14 cellular contexts compared by ENCODE assay signal in the genomic region with DNA sequence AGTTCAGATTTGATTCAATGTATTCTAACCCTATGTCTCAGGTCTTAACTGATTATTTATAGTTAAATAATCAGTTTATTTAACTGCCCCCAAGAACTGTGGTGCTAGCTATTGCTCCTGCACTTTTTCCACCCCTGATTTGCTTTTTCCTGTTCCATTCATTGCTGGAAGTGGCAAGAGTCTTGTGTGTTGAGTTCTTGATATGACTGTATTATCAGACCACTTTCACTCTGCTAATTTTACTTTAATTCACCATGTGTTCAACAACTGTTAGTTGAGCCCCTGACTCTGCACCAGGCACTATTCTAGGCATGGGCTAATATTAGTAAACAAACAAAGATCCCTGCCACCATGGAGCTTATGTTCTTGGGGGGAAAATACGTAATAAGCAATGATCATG. TPM values are rescaled to one million over a fixed set of nuclear protein-coding genes. Genes with fewer than 3 reads are reported as not detected.
DNase-seq lines count a peak whose midpoint lies in the region; ATAC-seq and TF ChIP-seq lines count a peak whose summit lies in the region.
"Had no signal": no experiment of that assay in that cellular context is flagged by ENCODE, and none has a peak within 500 bp of the region (broad histone marks: within the 10 kb centered on the region; RNA-seq: fewer than 3 reads in every experiment).

No MANE protein-coding gene starts in this region.

- no peak overlapping the region for H3K9ac ChIP-seq in DND-41 (ENCODE audit: low read depth, low read length)

- H3K27me3 Mint-ChIP-seq in progenitor cell of endocrine pancreas: no peaks in the 10 kb centered on the region

- peak overlapping the region; percentile 57 for H3K27ac Mint-ChIP-seq in progenitor cell of endocrine pancreas
- H3K27ac Mint-ChIP-seq: CD8-positive, alpha-beta T cell had no signal

- H3K36me3 ChIP-seq in DND-41 (ENCODE audit: insufficient read depth, low read length) (no peaks in the 10 kb centered on the region), Panc1 (ENCODE audit: control insufficient read depth, insufficient read depth, low read length) (no peaks in the 10 kb centered on the region)
- H3K36me3 ChIP-seq: BE2C had no signal

- H3K4me3 Mint-ChIP-seq in progenitor cell of endocrine pancreas (ENCODE audit: low read depth): no peak overlapping the region
- H3K4me3 Mint-ChIP-seq: CD8-positive, alpha-beta T cell; HFFc6 had no signal

- H3K36me3 Mint-ChIP-seq in progenitor cell of endocrine pancreas (ENCODE audit: insufficient read depth): no peaks in the 10 kb centered on the region
- H3K36me3 Mint-ChIP-seq: CD8-positive, alpha-beta T cell had no signal

- POLR2A ChIA-PET in Panc1 (lab: Charles Lee): no interaction called here

- no peaks in the 10 kb centered on the region for H3K9me3 ChIP-seq in DND-41 (ENCODE audit: insufficient read depth, low read length, severe bottlenecking)
- H3K9me3 ChIP-seq in Panc1 (ENCODE audit: control insufficient read depth, insufficient read depth, low read depth, low read length): no peaks in the 10 kb centered on the region
- H3K9me3 ChIP-seq: BE2C had no signal

- no peaks in the 10 kb centered on the region for H3K9me3 Mint-ChIP-seq in progenitor cell of endocrine pancreas (ENCODE audit: low read depth)
- H3K9me3 Mint-ChIP-seq: CD8-positive, alpha-beta T cell; HFFc6 had no signal

- peaks cover 19% of the 10 kb centered on the region for H3K4me1 Mint-ChIP-seq in progenitor cell of endocrine pancreas (ENCODE audit: low read depth)

- DNase-seq in DND-41 (no peak), Panc1 (ENCODE audit: low read depth, low spot score) (no peak), dorsolateral prefrontal cortex (no peak), progenitor cell of endocrine pancreas (ENCODE audit: low spot score, unreplicated experiment) (no peak), sciatic nerve (ENCODE audit: low spot score) (no peak), T-helper 9 cell (no peak)
- DNase-seq: BE2C; CD8-positive, alpha-beta T cell; NCI-H1105; NCI-H1694 treated with DMSO at 0.1 percent for 48 hours; PC-9; Right ventricle myocardium superior had no signal

- TF ChIP-seq CTCF in DND-41 (IDR thresholded peaks at IDR 0.05; ENCODE audit: borderline replicate concordance, extremely low read depth, low read length, poor library complexity, severe bottlenecking): no peak
- no peak for TF ChIP-seq CTCF in Panc1 (IDR thresholded peaks at IDR 0.05)
- no peak for TF ChIP-seq CTCF in dorsolateral prefrontal cortex (IDR thresholded peaks at IDR 0.05 in 54 of 56, conservative IDR thresholded peaks at IDR 0.05 in 2 of 56; ENCODE audit: low read depth in 1 of 56, partially characterized antibody in 56 of 56)
- no peak for TF ChIP-seq CTCF in progenitor cell of endocrine pancreas (IDR thresholded peaks at IDR 0.05; ENCODE audit: unreplicated experiment)

- H3K4me1 ChIP-seq in DND-41 (ENCODE audit: insufficient read depth, low read length): peaks cover 24% of the 10 kb centered on the region
- H3K4me1 ChIP-seq in Panc1 (ENCODE audit: control insufficient read depth, insufficient read depth, low read length): peaks cover 4% of the 10 kb centered on the region; the same call in 1 of the 2 replicates

- H3K79me2 ChIP-seq in DND-41 (ENCODE audit: insufficient read depth, low read length): peaks cover 10% of the 10 kb centered on the region; the same call in 1 of the 2 replicates

- H3K27ac ChIP-seq in DND-41 (ENCODE audit: low read length): no peak overlapping the region; the same call in 1 of the 2 replicates
- H3K27ac ChIP-seq in Panc1 (ENCODE audit: low read length): 0 out of 2 replicates have a peak overlapping the region, but pooled peaks have one; percentile 6
- H3K27ac ChIP-seq in dorsolateral prefrontal cortex: peak overlapping the region in 44 of 59 donors; percentile 5 to 96 (median 82)
- H3K27ac ChIP-seq: PC-9 had no signal

- intact Hi-C loops in Panc1 (cut with micrococcal nuclease; ENCODE audit: unreplicated experiment) (no loop called here), dorsolateral prefrontal cortex (cut with DNase I) (no loop called here), sciatic nerve (cut with DNase I) (loop anchor here (5.0 kb wide), 1 partner anchor 1322 kb away; no protein-coding TSS in a partner anchor)

- CTCF ChIA-PET in Panc1 (lab: Charles Lee): interaction anchor here (0.5 to 0.7 kb wide), 2 partner anchors 197 to 572 kb away, joined by 3 to 7 read pairs; no protein-coding TSS in a partner anchor

- no TSS peak for BruUV-seq in Panc1 (replicated peaks; lab: Mats Ljungman, UMichigan)

- H3K4me3 ChIP-seq in DND-41 (ENCODE audit: low read depth in 1 of 2, low read length in 2 of 2) (no peak overlapping the region), Panc1 (ENCODE audit: low read depth in 2 of 2, low read length in 2 of 2) (no peak overlapping the region), dorsolateral prefrontal cortex (no peak overlapping the region)
- H3K4me3 ChIP-seq: PC-9 had no signal

- in situ Hi-C loops in Panc1 (cut with HindIII; ENCODE audit: low pct_unique_long_range_greater_than_20kb, low sequenced_read_pairs): no loop called here

- 0 out of 2 replicates have a peak overlapping the region, but pooled peaks have one; percentile 16 for H3K4me2 ChIP-seq in DND-41 (ENCODE audit: insufficient read depth, low read length)
- H3K4me2 ChIP-seq: PC-9 had no signal

- peaks cover 12% of the 10 kb centered on the region for H4K20me1 ChIP-seq in DND-41 (ENCODE audit: insufficient read depth, low read length)

- H3K27me3 ChIP-seq in DND-41 (ENCODE audit: insufficient read depth, low read length, poor library complexity) (no peaks in the 10 kb centered on the region), Panc1 (ENCODE audit: control insufficient read depth, insufficient read depth, low read length) (no peaks in the 10 kb centered on the region), dorsolateral prefrontal cortex (no peaks in the 10 kb centered on the region)
- H3K27me3 ChIP-seq: BE2C had no signal

- ATAC-seq in DND-41 (ENCODE audit: insufficient read depth, low read depth) (no peak), Panc1 (no peak), HG03521 (IDR thresholded peaks at IDR 0.05; ENCODE audit: unreplicated experiment) (no peak), sciatic nerve (no peak)
- ATAC-seq: CD8-positive, alpha-beta T cell had no signal

- no peak overlapping the region for H2AFZ ChIP-seq in DND-41 (ENCODE audit: low read depth, low read length)
- H2AFZ ChIP-seq: PC-9 had no signal

RNA-seq across cellular contexts. Expression of a gene that starts 39.9 kb away (rescaled TPM):
- total RNA-seq in Panc1 (2021; ENCODE audit: unreplicated experiment) (7.8 TPM), dorsolateral prefrontal cortex (10 to 100 TPM; 10.9 to 39.0 (median 19.4) TPM), progenitor cell of endocrine pancreas (17.2 and 18.0 TPM in 2 replicates), sciatic nerve (22.1 TPM)
- 10.3 TPM for polyA plus RNA-seq in Panc1 (2012; ENCODE audit: insufficient read length)
